In genomic region chr1:156657971-156658319, GRCh38 we compare ENCODE assay signal across 9 cellular contexts. TPM values are rescaled to one million over a fixed set of nuclear protein-coding genes. Genes with fewer than 3 reads are reported as not detected.
A peak's percentile ranks its signal among the peaks of the same experiment; 100 is the strongest.
DNase-seq lines count a peak whose midpoint lies in the region; ATAC-seq, FAIRE-seq and TF ChIP-seq lines count a peak whose summit lies in the region.
"Had no signal": no experiment of that assay in that cellular context is flagged by ENCODE, and none has a peak within 500 bp of the region (broad histone marks: within the 10 kb centered on the region; RNA-seq: fewer than 3 reads in every experiment).

No MANE protein-coding gene starts in this region.

- peak overlapping the region; percentile 41 for H3K27ac Mint-ChIP-seq in activated CD4-positive, alpha-beta T cell treated with anti-CD3 and anti-CD28 coated beads, Interleukin-2, amount 10 ng/mL, durations not matched to agents 24 days and 14 days
- peak overlapping the region; percentile 63 for H3K27ac Mint-ChIP-seq in stimulated activated naive B cell treated with anti-CD40 and anti-IgM and Interleukin-4, amounts not matched to agents 10 μg/mL and 1 μg/mL and 100 μg/mL, for 72 hours

- no peak for DNase-seq in activated CD4-positive, alpha-beta T cell treated with anti-CD3 and anti-CD28 coated beads, Interleukin-2, amount 10 ng/mL, durations not matched to agents 24 days and 14 days
- no peak for DNase-seq in activated CD4-positive, alpha-beta T cell treated with anti-CD3 and anti-CD28 coated beads for 48 hours
- DNase-seq in K562 (ENCODE audit: extremely low read depth in 1 of 4, low spot score in 3 of 4) (no peak), SW480 (ENCODE audit: low spot score) (no peak)
- DNase-seq in stimulated activated naive B cell treated with anti-CD40 and anti-IgM and Interleukin-4, amounts not matched to agents 10 μg/mL and 1 μg/mL and 100 μg/mL, for 72 hours, result no peak

- H3K9me3 Mint-ChIP-seq in activated CD4-positive, alpha-beta T cell treated with anti-CD3 and anti-CD28 coated beads, Interleukin-2, amount 10 ng/mL, durations not matched to agents 24 days and 14 days, result no peaks in the 10 kb centered on the region
- no peaks in the 10 kb centered on the region for H3K9me3 Mint-ChIP-seq in stimulated activated naive B cell treated with anti-CD40 and anti-IgM and Interleukin-4, amounts not matched to agents 10 μg/mL and 1 μg/mL and 100 μg/mL, for 72 hours

- in situ Hi-C loops in K562 (cut with MboI), result no loop called here

- H3K9me3 ChIP-seq in K562 (replicated peaks; ENCODE audit: control insufficient read depth, insufficient read depth, low read depth, low read length), result no peaks in the 10 kb centered on the region
- H3K9me3 ChIP-seq: lower lobe of right lung, SJCRH30 had no signal

- no peak for TF ChIP-seq CTCF in K562 (IDR thresholded peaks at IDR 0.05 in 2 of 3, conservative IDR thresholded peaks at IDR 0.05 in 1 of 3; ENCODE audit: insufficient read depth in 2 of 3, low read depth in 1 of 3, low read length in 3 of 3)

- intact Hi-C loops in activated CD4-positive, alpha-beta T cell treated with anti-CD3 and anti-CD28 coated beads, Interleukin-2, amount 10 ng/mL, durations not matched to agents 24 days and 14 days (cut with micrococcal nuclease), result loop anchor here (1.0 kb wide), 2 partner anchors 17 to 33 kb away; no protein-coding TSS in a partner anchor
- intact Hi-C loops in K562 (cut with micrococcal nuclease), result loop anchor here (1.0 kb wide), 1 partner anchor 31 kb away; no protein-coding TSS in a partner anchor

- H3K27me3 ChIP-seq in K562 (ENCODE audit: control insufficient read depth in 2 of 2, insufficient read depth in 2 of 2, low read length in 2 of 2), result no peaks in the 10 kb centered on the region
- H3K27me3 ChIP-seq: SJCRH30 had no signal

- peaks cover 59% of the 10 kb centered on the region; the same call in 2 of the 3 replicates for H3K36me3 ChIP-seq in K562 (ENCODE audit: control insufficient read depth, insufficient read depth, low read length)
- H3K36me3 ChIP-seq: lower lobe of right lung, SJCRH30 had no signal

- 24% methylated on average over 6 of the region's 6 CpGs for WGBS in K562 (ENCODE audit: insufficient coverage, low coverage, missing lambda C conversion rate)

- no peaks in the 10 kb centered on the region for H3K36me3 Mint-ChIP-seq in activated CD4-positive, alpha-beta T cell treated with anti-CD3 and anti-CD28 coated beads, Interleukin-2, amount 10 ng/mL, durations not matched to agents 24 days and 14 days (ENCODE audit: low read depth)
- H3K36me3 Mint-ChIP-seq in stimulated activated naive B cell treated with anti-CD40 and anti-IgM and Interleukin-4, amounts not matched to agents 10 μg/mL and 1 μg/mL and 100 μg/mL, for 72 hours, result peaks cover 0 to 2% of the 10 kb centered on the region in 2 donors

- H3K27me3 Mint-ChIP-seq in activated CD4-positive, alpha-beta T cell treated with anti-CD3 and anti-CD28 coated beads, Interleukin-2, amount 10 ng/mL, durations not matched to agents 24 days and 14 days, result peaks cover 48% of the 10 kb centered on the region
- peaks cover 57 to 59% of the 10 kb centered on the region in 2 donors for H3K27me3 Mint-ChIP-seq in stimulated activated naive B cell treated with anti-CD40 and anti-IgM and Interleukin-4, amounts not matched to agents 10 μg/mL and 1 μg/mL and 100 μg/mL, for 72 hours

- H2AFZ ChIP-seq in K562 (ENCODE audit: low read depth, low read length), result no peak overlapping the region

- no TSS peak for BruUV-seq in K562 (replicated peaks; lab: Mats Ljungman, UMichigan)

- CTCF ChIA-PET in K562 (lab: Yijun Ruan, JAX; ENCODE audit: low intra/inter-chr PET ratio), result interaction anchor here (1.1 to 5.1 kb wide), 6 partner anchors 21 to 201 kb away, joined by 4 to 110 read pairs (median 24); partner anchors contain the start of gene NES

- peak; percentile 15 for TF ChIP-seq POLR2A in K562 (conservative IDR thresholded peaks at IDR 0.05)

- H3K79me2 ChIP-seq in K562 (ENCODE audit: control insufficient read depth, insufficient read depth, low read length), result peaks cover 92% of the 10 kb centered on the region

- H3K4me1 Mint-ChIP-seq in activated CD4-positive, alpha-beta T cell treated with anti-CD3 and anti-CD28 coated beads, Interleukin-2, amount 10 ng/mL, durations not matched to agents 24 days and 14 days, result peaks cover 50% of the 10 kb centered on the region
- H3K4me1 Mint-ChIP-seq in stimulated activated naive B cell treated with anti-CD40 and anti-IgM and Interleukin-4, amounts not matched to agents 10 μg/mL and 1 μg/mL and 100 μg/mL, for 72 hours, result peaks cover 62 to 66% of the 10 kb centered on the region in 2 donors

- H3K9ac ChIP-seq in K562 (ENCODE audit: insufficient read depth in 1 of 2, low read depth in 2 of 2, low read length in 2 of 2), result peak overlapping the region; percentile 77 to 92; a peak in 3 of 4 replicates

- ATAC-seq in K562 (no peak), HG02798 (IDR thresholded peaks at IDR 0.05; ENCODE audit: poor library complexity, unreplicated experiment) (no peak)
- ATAC-seq in stimulated activated naive B cell treated with anti-CD40 and anti-IgM and Interleukin-4, amounts not matched to agents 10 μg/mL and 1 μg/mL and 100 μg/mL, for 72 hours (replicated peaks), result no peak

- POLR2A ChIA-PET in K562 (lab: Yijun Ruan, JAX), result interaction anchor here (0.6 to 1.5 kb wide), 6 partner anchors 9 to 267 kb away, joined by 3 to 6 read pairs (median 3); no protein-coding TSS in a partner anchor

- H4K20me1 ChIP-seq in K562 (replicated peaks; ENCODE audit: control insufficient read depth, insufficient read depth, low read length), result peaks cover 67% of the 10 kb centered on the region

- H3K4me1 ChIP-seq in K562 (replicated peaks in 1 of 2; ENCODE audit: control insufficient read depth in 2 of 2, insufficient read depth in 2 of 2, low read length in 2 of 2), result peaks cover 49 to 62% of the 10 kb centered on the region in 2 experiments

- H3K27ac ChIP-seq in K562 (ENCODE audit: extremely low read depth, low read depth, low read length), result peak overlapping the region; percentile 68
- H3K27ac ChIP-seq: lower lobe of right lung, SJCRH30 had no signal

- H3K4me3 Mint-ChIP-seq in activated CD4-positive, alpha-beta T cell treated with anti-CD3 and anti-CD28 coated beads, Interleukin-2, amount 10 ng/mL, durations not matched to agents 24 days and 14 days, result peak overlapping the region; percentile 78
- peak overlapping the region; percentile 82 to 83 for H3K4me3 Mint-ChIP-seq in stimulated activated naive B cell treated with anti-CD40 and anti-IgM and Interleukin-4, amounts not matched to agents 10 μg/mL and 1 μg/mL and 100 μg/mL, for 72 hours

- peak overlapping the region; percentile 93 for H3K4me2 ChIP-seq in K562 (ENCODE audit: insufficient read depth, low read length)

- TF ChIP-seq EP300 in K562 (IDR thresholded peaks at IDR 0.05; ENCODE audit: low read length), result no peak

- peak; percentile 6 for FAIRE-seq in K562 (lab: Jason Lieb, UNC)

- no peak for TF ChIP-seq RAD21 in K562 (CRISPR knock-in tag; conservative IDR thresholded peaks at IDR 0.05 in 1 of 2, IDR thresholded peaks at IDR 0.05 in 1 of 2)

- peaks cover 48% of the 10 kb centered on the region for H3K9me1 ChIP-seq in K562 (ENCODE audit: control insufficient read depth, insufficient read depth, low read length)

- peak overlapping the region; percentile 19 for H3K4me3 ChIP-seq in K562
- H3K4me3 ChIP-seq: SJCRH30 had no signal

RNA-seq across cellular contexts. Expression of gene BCAN, which starts 16.0 kb away (rescaled TPM):
- total RNA-seq in activated CD4-positive, alpha-beta T cell treated with anti-CD3 and anti-CD28 coated beads, Interleukin-2, amount 10 ng/mL, durations not matched to agents 24 days and 14 days, result not detected in 2 replicates
- total RNA-seq in K562 (2011; cell fraction: chromatin; rRNA removed; ENCODE audit: low replicate concordance), result 0.12 TPM in 1 of 2 replicates, not detected in the other
- 0.17 and 0.26 TPM in 2 replicates for total RNA-seq in K562 (2011; cell fraction: nucleolus; rRNA removed)
- not detected in 2 replicates for total RNA-seq in K562 (2011; cell fraction: nucleoplasm; rRNA removed)
- 0.12 TPM in 1 of 2 replicates, not detected in the other for total RNA-seq in K562 (2014; rRNA removed)
- total RNA-seq in K562 (2014; rRNA removed; fragmentation: Illumina TruSeq; extraction: Trizol), result not detected in 2 replicates
- total RNA-seq in K562 (2015; rRNA removed; fragmentation: Illumina TruSeq; extraction: Trizol), result 0.08 TPM in 1 of 2 replicates, not detected in the other
- total RNA-seq in K562 (2021), result 0.22 TPM in 1 of 2 replicates, not detected in the other
- 0.06 and 0.09 TPM in 2 replicates for polyA plus RNA-seq in K562 (2011; rRNA removed)
- polyA plus RNA-seq in K562 (2011; cell fraction: cytosol; rRNA removed), result 0.04 and 0.25 TPM in 2 replicates
- 0.06 and 0.21 TPM in 2 replicates for polyA plus RNA-seq in K562 (2011; cell fraction: nucleus; rRNA removed)
- polyA plus RNA-seq in K562 (2012), result 0.35 and 0.52 TPM in 2 replicates
- polyA plus RNA-seq in K562 (2014; fragmentation: Illumina TruSeq; extraction: Trizol), result 0.19 and 0.33 TPM in 2 replicates
- under 1 TPM in 1 of 2 experiments, not detected in 1; 0.04 TPM for polyA plus RNA-seq in K562 (2014; fragmentation: Nextera tagmentation; extraction: Ambion mirVana)
- 0.22 and 0.23 TPM in 2 replicates for polyA plus RNA-seq in K562 (2014; rRNA removed)
- not detected in 2 replicates for polyA minus RNA-seq in K562 (2011; rRNA and poly(A)+ RNA removed)
- not detected in 2 replicates for polyA minus RNA-seq in K562 (2011; cell fraction: cytosol; rRNA and poly(A)+ RNA removed)
- polyA minus RNA-seq in K562 (2011; cell fraction: nucleus; rRNA and poly(A)+ RNA removed), result not detected in 2 replicates
- total RNA-seq: fibroblast of villous mesenchyme, lower lobe of right lung, SJCRH30 had no signal

RNA-seq across cellular contexts. Expression of gene NES, which starts 19.3 kb away (rescaled TPM):
- total RNA-seq in activated CD4-positive, alpha-beta T cell treated with anti-CD3 and anti-CD28 coated beads, Interleukin-2, amount 10 ng/mL, durations not matched to agents 24 days and 14 days, result 0.05 TPM in 2 replicates
- 1.5 and 2.0 TPM in 2 replicates for total RNA-seq in K562 (2011; cell fraction: chromatin; rRNA removed; ENCODE audit: low replicate concordance)
- total RNA-seq in K562 (2011; cell fraction: nucleolus; rRNA removed), result 1.7 TPM in 2 replicates
- total RNA-seq in K562 (2011; cell fraction: nucleoplasm; rRNA removed), result 1.8 and 3.1 TPM in 2 replicates
- 5.8 and 6.6 TPM in 2 replicates for total RNA-seq in K562 (2014; rRNA removed)
- 3.3 and 4.1 TPM in 2 replicates for total RNA-seq in K562 (2014; rRNA removed; fragmentation: Illumina TruSeq; extraction: Trizol)
- 4.8 and 4.9 TPM in 2 replicates for total RNA-seq in K562 (2015; rRNA removed; fragmentation: Illumina TruSeq; extraction: Trizol)
- 5.5 and 8.6 TPM in 2 replicates for total RNA-seq in K562 (2021)
- polyA plus RNA-seq in K562 (2011; rRNA removed), result 2.7 TPM in 2 replicates
- 1.5 and 2.5 TPM in 2 replicates for polyA plus RNA-seq in K562 (2011; cell fraction: cytosol; rRNA removed)
- 3.2 and 5.5 TPM in 2 replicates for polyA plus RNA-seq in K562 (2011; cell fraction: nucleus; rRNA removed)
- polyA plus RNA-seq in K562 (2012), result 6.5 and 7.0 TPM in 2 replicates
- polyA plus RNA-seq in K562 (2014; fragmentation: Illumina TruSeq; extraction: Trizol), result 5.4 and 6.3 TPM in 2 replicates
- polyA plus RNA-seq in K562 (2014; fragmentation: Nextera tagmentation; extraction: Ambion mirVana), result under 1 TPM; 0.10 to 0.13 TPM
- 2.5 and 4.2 TPM in 2 replicates for polyA plus RNA-seq in K562 (2014; rRNA removed)
- 2.3 and 2.4 TPM in 2 replicates for polyA minus RNA-seq in K562 (2011; rRNA and poly(A)+ RNA removed)
- 3.8 and 5.4 TPM in 2 replicates for polyA minus RNA-seq in K562 (2011; cell fraction: cytosol; rRNA and poly(A)+ RNA removed)
- 1.2 and 1.4 TPM in 2 replicates for polyA minus RNA-seq in K562 (2011; cell fraction: nucleus; rRNA and poly(A)+ RNA removed)

RNA-seq across cellular contexts. Expression of gene HAPLN2, which starts 38.7 kb away (rescaled TPM):
- not detected in 2 replicates for total RNA-seq in activated CD4-positive, alpha-beta T cell treated with anti-CD3 and anti-CD28 coated beads, Interleukin-2, amount 10 ng/mL, durations not matched to agents 24 days and 14 days
- total RNA-seq in K562 (2011; cell fraction: chromatin; rRNA removed; ENCODE audit: low replicate concordance), result 1.4 TPM in 1 of 2 replicates, not detected in the other
- 3.0 TPM in 2 replicates for total RNA-seq in K562 (2011; cell fraction: nucleolus; rRNA removed)
- 0.53 and 0.88 TPM in 2 replicates for total RNA-seq in K562 (2011; cell fraction: nucleoplasm; rRNA removed)
- 3.1 and 3.8 TPM in 2 replicates for total RNA-seq in K562 (2014; rRNA removed)
- total RNA-seq in K562 (2014; rRNA removed; fragmentation: Illumina TruSeq; extraction: Trizol), result not detected in 2 replicates
- 0.14 and 0.19 TPM in 2 replicates for total RNA-seq in K562 (2015; rRNA removed; fragmentation: Illumina TruSeq; extraction: Trizol)
- 3.6 and 5.2 TPM in 2 replicates for total RNA-seq in K562 (2021)
- 0.39 and 0.76 TPM in 2 replicates for polyA plus RNA-seq in K562 (2011; rRNA removed)
- polyA plus RNA-seq in K562 (2011; cell fraction: cytosol; rRNA removed), result 1.3 and 4.1 TPM in 2 replicates
- polyA plus RNA-seq in K562 (2011; cell fraction: nucleus; rRNA removed), result 6.5 and 10.9 TPM in 2 replicates
- 0.95 and 3.3 TPM in 2 replicates for polyA plus RNA-seq in K562 (2012)
- polyA plus RNA-seq in K562 (2014; fragmentation: Illumina TruSeq; extraction: Trizol), result 0.17 TPM in 1 of 2 replicates, not detected in the other
- polyA plus RNA-seq in K562 (2014; fragmentation: Nextera tagmentation; extraction: Ambion mirVana), result not detected
- polyA plus RNA-seq in K562 (2014; rRNA removed), result 4.4 and 4.5 TPM in 2 replicates
- 0.35 TPM in 1 of 2 replicates, not detected in the other for polyA minus RNA-seq in K562 (2011; rRNA and poly(A)+ RNA removed)
- not detected in 2 replicates for polyA minus RNA-seq in K562 (2011; cell fraction: cytosol; rRNA and poly(A)+ RNA removed)
- 3.1 and 3.8 TPM in 2 replicates for polyA minus RNA-seq in K562 (2011; cell fraction: nucleus; rRNA and poly(A)+ RNA removed)
- total RNA-seq: fibroblast of villous mesenchyme had no signal

RNA-seq across cellular contexts. Expression of gene CRABP2, which starts 47.4 kb away (rescaled TPM):
- 0.62 and 1.4 TPM in 2 replicates for total RNA-seq in activated CD4-positive, alpha-beta T cell treated with anti-CD3 and anti-CD28 coated beads, Interleukin-2, amount 10 ng/mL, durations not matched to agents 24 days and 14 days
- 0.86 TPM in 1 of 2 replicates, not detected in the other for total RNA-seq in K562 (2011; cell fraction: chromatin; rRNA removed; ENCODE audit: low replicate concordance)
- total RNA-seq in K562 (2011; cell fraction: nucleolus; rRNA removed), result 0.39 and 1.0 TPM in 2 replicates
- 0.44 TPM in 1 of 2 replicates, not detected in the other for total RNA-seq in K562 (2011; cell fraction: nucleoplasm; rRNA removed)
- total RNA-seq in K562 (2014; rRNA removed) (0.86 and 1.2 TPM in 2 replicates), K562 (2014; rRNA removed; fragmentation: Illumina TruSeq; extraction: Trizol) (0.32 and 0.36 TPM in 2 replicates), K562 (2015; rRNA removed; fragmentation: Illumina TruSeq; extraction: Trizol) (0.72 and 1.3 TPM in 2 replicates), K562 (2021) (1.5 and 1.6 TPM in 2 replicates)
- polyA plus RNA-seq in K562 (2011; rRNA removed) (0.50 and 1.5 TPM in 2 replicates), K562 (2014; fragmentation: Illumina TruSeq; extraction: Trizol) (1.9 and 2.5 TPM in 2 replicates), K562 (2014; fragmentation: Nextera tagmentation; extraction: Ambion mirVana) (under 1 TPM; 0.30 to 0.52 TPM), K562 (2014; rRNA removed) (0.82 and 1.2 TPM in 2 replicates)
- 0.58 and 1.3 TPM in 2 replicates for polyA plus RNA-seq in K562 (2011; cell fraction: cytosol; rRNA removed)
- polyA plus RNA-seq in K562 (2011; cell fraction: nucleus; rRNA removed), result 1.8 and 2.6 TPM in 2 replicates
- 2.6 and 2.9 TPM in 2 replicates for polyA plus RNA-seq in K562 (2012)
- polyA minus RNA-seq in K562 (2011; rRNA and poly(A)+ RNA removed), result 0.28 and 0.72 TPM in 2 replicates
- not detected in 2 replicates for polyA minus RNA-seq in K562 (2011; cell fraction: cytosol; rRNA and poly(A)+ RNA removed)
- polyA minus RNA-seq in K562 (2011; cell fraction: nucleus; rRNA and poly(A)+ RNA removed), result not detected in 2 replicates

RNA-seq across cellular contexts. Expression of gene GPATCH4, which starts 56.7 kb away (rescaled TPM):
- 99.0 and 99.2 TPM in 2 replicates for total RNA-seq in activated CD4-positive, alpha-beta T cell treated with anti-CD3 and anti-CD28 coated beads, Interleukin-2, amount 10 ng/mL, durations not matched to agents 24 days and 14 days
- total RNA-seq in K562 (2011; cell fraction: chromatin; rRNA removed; ENCODE audit: low replicate concordance), result 75.8 and 111 TPM in 2 replicates
- 69.5 and 70.0 TPM in 2 replicates for total RNA-seq in K562 (2011; cell fraction: nucleolus; rRNA removed)
- total RNA-seq in K562 (2011; cell fraction: nucleoplasm; rRNA removed), result 69.2 and 102 TPM in 2 replicates
- total RNA-seq in K562 (2014; rRNA removed) (43.7 and 47.5 TPM in 2 replicates), K562 (2014; rRNA removed; fragmentation: Illumina TruSeq; extraction: Trizol) (73.1 and 76.5 TPM in 2 replicates), K562 (2015; rRNA removed; fragmentation: Illumina TruSeq; extraction: Trizol) (75.8 and 79.5 TPM in 2 replicates), K562 (2021) (45.8 and 51.4 TPM in 2 replicates)
- polyA plus RNA-seq in K562 (2011; rRNA removed) (51.5 and 57.9 TPM in 2 replicates), K562 (2014; fragmentation: Illumina TruSeq; extraction: Trizol) (94.7 and 105 TPM in 2 replicates), K562 (2014; fragmentation: Nextera tagmentation; extraction: Ambion mirVana) (10 to 100 TPM; 82.1 to 90.8 TPM), K562 (2014; rRNA removed) (53.9 and 59.3 TPM in 2 replicates)
- 29.4 and 32.0 TPM in 2 replicates for polyA plus RNA-seq in K562 (2011; cell fraction: cytosol; rRNA removed)
- polyA plus RNA-seq in K562 (2011; cell fraction: nucleus; rRNA removed), result 51.1 and 51.7 TPM in 2 replicates
- polyA plus RNA-seq in K562 (2012), result 27.1 and 86.2 TPM in 2 replicates
- 72.9 and 74.3 TPM in 2 replicates for polyA minus RNA-seq in K562 (2011; rRNA and poly(A)+ RNA removed)
- polyA minus RNA-seq in K562 (2011; cell fraction: cytosol; rRNA and poly(A)+ RNA removed), result 17.4 and 29.2 TPM in 2 replicates
- 49.8 and 60.9 TPM in 2 replicates for polyA minus RNA-seq in K562 (2011; cell fraction: nucleus; rRNA and poly(A)+ RNA removed)
